In the genomic region with DNA sequence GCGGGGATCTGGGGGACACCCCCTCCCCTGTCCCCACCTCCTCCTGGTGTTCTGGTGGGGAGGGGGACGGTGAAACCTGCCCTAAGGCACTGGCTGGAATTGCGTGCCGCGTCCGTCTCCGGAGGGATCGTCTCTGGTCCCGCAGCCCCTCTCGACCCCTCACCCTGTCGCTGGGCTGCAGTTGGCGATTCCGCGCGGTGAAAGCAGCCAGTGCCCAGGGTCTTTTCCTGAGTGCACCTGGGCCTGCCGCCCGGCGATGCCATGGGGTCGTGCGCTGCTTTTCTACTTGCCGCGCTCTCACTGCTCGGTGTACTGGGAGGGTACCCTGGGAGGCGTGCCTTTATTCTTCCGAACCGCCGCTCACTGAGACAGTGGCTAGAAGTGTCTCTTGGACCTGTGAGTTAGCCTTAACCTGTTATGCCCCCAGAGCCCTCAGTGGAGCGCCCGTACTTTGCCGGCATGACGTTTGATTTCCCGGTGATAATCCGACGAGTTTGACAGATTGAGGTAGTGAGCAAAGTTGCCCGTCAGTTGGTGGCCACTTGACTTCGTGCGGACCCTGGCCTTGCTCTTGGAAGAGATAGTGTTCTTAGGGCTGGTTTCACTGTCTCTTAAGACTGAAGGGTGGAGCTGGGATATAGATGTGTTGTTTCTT, we compare ENCODE assay signal across 8 cellular contexts. TPM values are rescaled to one million over a fixed set of nuclear protein-coding genes. Genes with fewer than 3 reads are reported as not detected.
A peak's percentile ranks its signal among the peaks of the same experiment; 100 is the strongest.
DNase-seq lines count a peak whose midpoint lies in the region; ATAC-seq and TF ChIP-seq lines count a peak whose summit lies in the region.

No MANE protein-coding gene starts in this region.

- ATAC-seq in stimulated activated memory B cell treated with anti-CD40 and anti-IgM and Interleukin-4, amounts not matched to agents 10 μg/mL and 1 μg/mL and 100 μg/mL, for 72 hours = no peak

- H3K27me3 ChIP-seq in hepatocyte = no peaks in the 10 kb centered on the region

- peak overlapping the region; percentile 100 for H2AFZ ChIP-seq in hepatocyte

- H3K9me3 Mint-ChIP-seq in T-helper 1 cell treated with Interleukin-12 subunit alpha and Interleukin-12 subunit beta and Interleukin-4 antibody, amounts not matched to agents 30 μg/mL and 1 μg/mL, for 36 hours = peaks cover 4% of the 10 kb centered on the region
- no peaks in the 10 kb centered on the region for H3K9me3 Mint-ChIP-seq in stimulated activated memory B cell treated with anti-CD40 and anti-IgM and Interleukin-4, amounts not matched to agents 10 μg/mL and 1 μg/mL and 100 μg/mL, for 72 hours

- WGBS in hepatocyte (ENCODE audit: low lambda C conversion rate, missing lambda C conversion rate) = 2% methylated on average over 37 of the region's 37 CpGs

- H3K4me3 ChIP-seq in WI38 (ENCODE audit: low read depth, low read length) (peak overlapping the region; percentile 100), hepatocyte (peak overlapping the region; percentile 89)

- no peaks in the 10 kb centered on the region for H3K9me2 ChIP-seq in hepatocyte (replicated peaks; ENCODE audit: insufficient read depth)

- peaks cover 31% of the 10 kb centered on the region for H3K79me2 ChIP-seq in hepatocyte

- no peaks in the 10 kb centered on the region for H3K27me3 Mint-ChIP-seq in T-helper 1 cell treated with Interleukin-12 subunit alpha and Interleukin-12 subunit beta and Interleukin-4 antibody, amounts not matched to agents 30 μg/mL and 1 μg/mL, for 36 hours (ENCODE audit: low read depth)
- no peaks in the 10 kb centered on the region for H3K27me3 Mint-ChIP-seq in stimulated activated memory B cell treated with anti-CD40 and anti-IgM and Interleukin-4, amounts not matched to agents 10 μg/mL and 1 μg/mL and 100 μg/mL, for 72 hours

- no peak for TF ChIP-seq CTCF in WI38 (IDR thresholded peaks at IDR 0.05; ENCODE audit: low read depth, low read length)
- no peak for TF ChIP-seq CTCF in hepatocyte (IDR thresholded peaks at IDR 0.05; ENCODE audit: poor library complexity)
- no peak for TF ChIP-seq CTCF in GM20000 (IDR thresholded peaks at IDR 0.05; ENCODE audit: extremely low read depth, missing control alignments)

- H3K36me3 ChIP-seq in hepatocyte (replicated peaks; ENCODE audit: insufficient read depth, low read depth) = no peaks in the 10 kb centered on the region

- H3K4me2 ChIP-seq in hepatocyte = peak overlapping the region; percentile 100

- H3K4me1 Mint-ChIP-seq in T-helper 1 cell treated with Interleukin-12 subunit alpha and Interleukin-12 subunit beta and Interleukin-4 antibody, amounts not matched to agents 30 μg/mL and 1 μg/mL, for 36 hours (ENCODE audit: low read depth) = peaks cover 26% of the 10 kb centered on the region
- peaks cover 16% of the 10 kb centered on the region for H3K4me1 Mint-ChIP-seq in stimulated activated memory B cell treated with anti-CD40 and anti-IgM and Interleukin-4, amounts not matched to agents 10 μg/mL and 1 μg/mL and 100 μg/mL, for 72 hours

- peaks cover 11% of the 10 kb centered on the region for H3K4me1 ChIP-seq in hepatocyte (ENCODE audit: insufficient read depth)

- H3K36me3 Mint-ChIP-seq in T-helper 1 cell treated with Interleukin-12 subunit alpha and Interleukin-12 subunit beta and Interleukin-4 antibody, amounts not matched to agents 30 μg/mL and 1 μg/mL, for 36 hours (ENCODE audit: low read depth) = peaks cover 33% of the 10 kb centered on the region
- peaks cover 25% of the 10 kb centered on the region for H3K36me3 Mint-ChIP-seq in stimulated activated memory B cell treated with anti-CD40 and anti-IgM and Interleukin-4, amounts not matched to agents 10 μg/mL and 1 μg/mL and 100 μg/mL, for 72 hours

- H3K27ac Mint-ChIP-seq in T-helper 1 cell treated with Interleukin-12 subunit alpha and Interleukin-12 subunit beta and Interleukin-4 antibody, amounts not matched to agents 30 μg/mL and 1 μg/mL, for 36 hours = peak overlapping the region; percentile 90
- H3K27ac Mint-ChIP-seq in stimulated activated memory B cell treated with anti-CD40 and anti-IgM and Interleukin-4, amounts not matched to agents 10 μg/mL and 1 μg/mL and 100 μg/mL, for 72 hours = peak overlapping the region; percentile 100

- peak overlapping the region; percentile 92 for H3K4me3 Mint-ChIP-seq in T-helper 1 cell treated with Interleukin-12 subunit alpha and Interleukin-12 subunit beta and Interleukin-4 antibody, amounts not matched to agents 30 μg/mL and 1 μg/mL, for 36 hours
- H3K4me3 Mint-ChIP-seq in stimulated activated memory B cell treated with anti-CD40 and anti-IgM and Interleukin-4, amounts not matched to agents 10 μg/mL and 1 μg/mL and 100 μg/mL, for 72 hours = peak overlapping the region; percentile 95

- no peak for DNase-seq in T-helper 1 cell
- DNase-seq in hepatocyte (ENCODE audit: low spot score) = peak; percentile 14
- no peak for DNase-seq in HPDE6-E6E7 (ENCODE audit: extremely low spot score)
- DNase-seq in GM20000 (ENCODE audit: low spot score) = no peak
- no peak for DNase-seq in cerebellum (ENCODE audit: low spot score)

- peak overlapping the region; percentile 98 for H3K27ac ChIP-seq in hepatocyte

- H3K9me3 ChIP-seq in hepatocyte (ENCODE audit: low read depth) = no peaks in the 10 kb centered on the region

- H4K20me1 ChIP-seq in hepatocyte (ENCODE audit: insufficient read depth, poor library complexity, severe bottlenecking) = no peaks in the 10 kb centered on the region

RNA-seq across cellular contexts. Expression of a gene that starts 0.8 kb away (rescaled TPM):
- 15.9 and 25.1 TPM in 2 replicates for total RNA-seq in hepatocyte
- 21.4 and 26.6 TPM in 2 replicates for polyA plus RNA-seq in hepatocyte
- total RNA-seq in cerebellum = 39.1 TPM
